2 cellular contexts compared by ENCODE assay signal in genomic region chr19:3532154-3533019, GRCh38.
TF ChIP-seq lines count a peak whose summit lies in the region.

No MANE protein-coding gene starts in this region.

TF ChIP-seq in HEK293, 187 proteins besides CTCF, POLR2A, EP300 and RAD21:
- TF ChIP-seq ZNF518A (tag by site-specific recombination; conservative IDR thresholded peaks at IDR 0.05; ENCODE audit: low read depth): no peak
- no peak for TF ChIP-seq GLIS1 (tag by site-specific recombination; IDR thresholded peaks at IDR 0.05)
- no peak for TF ChIP-seq ZNF548 (tag by site-specific recombination; IDR thresholded peaks at IDR 0.05)
- no peak for TF ChIP-seq ZNF324 (tag by site-specific recombination; IDR thresholded peaks at IDR 0.05)
- no peak for TF ChIP-seq ZNF473 (tag by site-specific recombination; IDR thresholded peaks at IDR 0.05)
- no peak for TF ChIP-seq ZNF148 (tag by site-specific recombination; IDR thresholded peaks at IDR 0.05; ENCODE audit: borderline replicate concordance)
- no peak for TF ChIP-seq ZNF792 (tag by site-specific recombination; IDR thresholded peaks at IDR 0.05)
- TF ChIP-seq ZNF157 (tag by site-specific recombination; IDR thresholded peaks at IDR 0.05): peak; percentile 84

TF ChIP-seq in K562, 482 proteins besides CTCF, POLR2A, EP300 and RAD21:
- peak; percentile 52; the same call in 1 of the 2 replicates for TF ChIP-seq POLR2G (IDR thresholded peaks at IDR 0.05; ENCODE audit: low read depth, low read length)
- TF ChIP-seq ZNF79 (CRISPR knock-in tag; IDR thresholded peaks at IDR 0.05; ENCODE audit: low read depth): no peak
- no peak for TF ChIP-seq PRDM10 (IDR thresholded peaks at IDR 0.05; ENCODE audit: partially characterized antibody)
- no peak for TF ChIP-seq CXXC5 (CRISPR knock-in tag; IDR thresholded peaks at IDR 0.05)
- TF ChIP-seq ZNF239 (CRISPR knock-in tag; IDR thresholded peaks at IDR 0.05): no peak
